In genomic region chr15:60744826-60745225, GRCh38 we compare ENCODE assay signal across 23 cellular contexts.
DNase-seq lines count a peak whose midpoint lies in the region; ATAC-seq and TF ChIP-seq lines count a peak whose summit lies in the region.
"Had no signal": no experiment of that assay in that cellular context is flagged by ENCODE, and none has a peak within 500 bp of the region (broad histone marks: within the 10 kb centered on the region; RNA-seq: fewer than 3 reads in every experiment).

No MANE protein-coding gene starts in this region.

- H3K27me3 Mint-ChIP-seq in endothelial cell (ENCODE audit: unreplicated experiment) (peaks cover 1% of the 10 kb centered on the region), T-helper 17 cell (no peaks in the 10 kb centered on the region)
- H3K27me3 Mint-ChIP-seq: B cell had no signal

- H3K36me3 Mint-ChIP-seq in endothelial cell (ENCODE audit: low read depth, unreplicated experiment) (no peaks in the 10 kb centered on the region), T-helper 17 cell (ENCODE audit: low read depth) (peaks cover 4% of the 10 kb centered on the region)
- H3K36me3 Mint-ChIP-seq: memory B cell had no signal

- H3K27ac ChIP-seq in ascending aorta: peak overlapping the region; percentile 67 to 74
- H3K27ac ChIP-seq in heart right ventricle: peak overlapping the region in 9 of 10 donors; percentile 46 to 82 (median 64)
- peak overlapping the region; percentile 43 to 64 for H3K27ac ChIP-seq in uterus
- H3K27ac ChIP-seq: right lobe of liver, SJSA1 had no signal

- ATAC-seq in heart right ventricle (peak; percentile 50 to 86 (median 73)), HG03342 (IDR thresholded peaks at IDR 0.05; ENCODE audit: unreplicated experiment) (no peak), T-helper 17 cell (no peak)
- ATAC-seq: right lobe of liver had no signal

- H3K4me3 Mint-ChIP-seq in endothelial cell (ENCODE audit: unreplicated experiment) (no peak overlapping the region), T-helper 17 cell (no peak overlapping the region)
- H3K4me3 Mint-ChIP-seq: B cell, IgD-negative memory B cell, memory B cell, nephron progenitor cell had no signal

- TF ChIP-seq POLR2A in uterus (IDR thresholded peaks at IDR 0.05): no peak

- peak overlapping the region in 1 of 2 donors; percentile 40 for H3K4me3 ChIP-seq in ascending aorta
- H3K4me3 ChIP-seq in heart right ventricle: peak overlapping the region in 2 of 10 donors; percentile 3 to 19
- no peak overlapping the region for H3K4me3 ChIP-seq in uterus
- H3K4me3 ChIP-seq: right lobe of liver, SJSA1 had no signal

- H3K4me1 ChIP-seq in ascending aorta (no peaks in the 10 kb centered on the region), heart right ventricle (peaks cover 0 to 3% (median 0%) of the 10 kb centered on the region in 9 donors), uterus (no peaks in the 10 kb centered on the region)
- H3K4me1 ChIP-seq: SJSA1 had no signal

- intact Hi-C loops in ascending aorta (cut with DNase I): no loop called here
- intact Hi-C loops in heart right ventricle (cut with DNase I): no loop called here
- intact Hi-C loops in uterus (cut with DNase I; ENCODE audit: low total_unique reads): no loop called here

- H3K9me3 ChIP-seq in ascending aorta: no peaks in the 10 kb centered on the region
- no peaks in the 10 kb centered on the region for H3K9me3 ChIP-seq in heart right ventricle
- no peaks in the 10 kb centered on the region for H3K9me3 ChIP-seq in uterus
- H3K9me3 ChIP-seq in T-helper 17 cell (ENCODE audit: control insufficient read depth, low read length, poor library complexity, severe bottlenecking): no peaks in the 10 kb centered on the region
- H3K9me3 ChIP-seq: right lobe of liver, SJSA1 had no signal

- H3K4me1 Mint-ChIP-seq in endothelial cell (ENCODE audit: unreplicated experiment): peaks cover 12% of the 10 kb centered on the region
- H3K4me1 Mint-ChIP-seq in T-helper 17 cell: peaks cover 18% of the 10 kb centered on the region
- H3K4me1 Mint-ChIP-seq: B cell, memory B cell had no signal

- H3K27me3 ChIP-seq in ascending aorta (no peaks in the 10 kb centered on the region), heart right ventricle (no peaks in the 10 kb centered on the region), uterus (no peaks in the 10 kb centered on the region)
- H3K27me3 ChIP-seq: right lobe of liver had no signal

- DNase-seq in ascending aorta (ENCODE audit: low spot score in 2 of 2) (peak in 1 of 2 donors; percentile 71), heart right ventricle (peak; percentile 32 to 62), pons (ENCODE audit: low spot score) (peak; percentile 63), uterus (peak in 1 of 2 donors; percentile 31), endothelial cell (ENCODE audit: low spot score) (no peak), T-helper 17 cell (no peak)
- DNase-seq: activated CD4-positive, alpha-beta T cell treated with anti-CD3 and anti-CD28 coated beads for 4 hours; activated CD8-positive, alpha-beta memory T cell treated with anti-CD3 and anti-CD28 coated beads, Interleukin-2, amount 50 U/mL, for 4 hours; activated gamma-delta T cell; DMS 273 treated with DMSO at 0.1 percent for 48 hours; glutamatergic neuron; islet precursor cell; MV-4-11; NCI-H2029 treated with DMSO at 0.1 percent for 48 hours; NCI-H524; nephron progenitor cell; right lobe of liver; T-helper 9 cell had no signal

- TF ChIP-seq CTCF in ascending aorta (IDR thresholded peaks at IDR 0.05) (no peak), heart right ventricle (IDR thresholded peaks at IDR 0.05) (no peak), uterus (IDR thresholded peaks at IDR 0.05) (no peak), endothelial cell (IDR thresholded peaks at IDR 0.05; ENCODE audit: unreplicated experiment) (no peak)

- whole genome bisulfite sequencing in heart right ventricle, 2 donors: 75 to 81% methylated on average over 9 of the region's 9 CpGs

- H3K9me3 Mint-ChIP-seq in endothelial cell (ENCODE audit: unreplicated experiment): no peaks in the 10 kb centered on the region
- H3K9me3 Mint-ChIP-seq: IgD-negative memory B cell, memory B cell had no signal

- H3K36me3 ChIP-seq in ascending aorta (no peaks in the 10 kb centered on the region), heart right ventricle (no peaks in the 10 kb centered on the region), uterus (no peaks in the 10 kb centered on the region)
- H3K36me3 ChIP-seq: right lobe of liver, SJSA1 had no signal

- no peak overlapping the region for H3K27ac Mint-ChIP-seq in endothelial cell (ENCODE audit: unreplicated experiment)
- no peak overlapping the region for H3K27ac Mint-ChIP-seq in T-helper 17 cell
- H3K27ac Mint-ChIP-seq: B cell, IgD-negative memory B cell, memory B cell, nephron progenitor cell had no signal

Comparison
In these comparisons a context has a peak if more than half of its experiments do, and no peak if none do; other contexts are left out.
1. DNase-seq: peak in heart right ventricle (2 of 2) and pons (single experiment); none in endothelial cell (single experiment) and T-helper 17 cell (0 of 3).
2. ATAC-seq: peak in heart right ventricle (8 of 8); none in HG03342 (single experiment) and T-helper 17 cell (single experiment).
3. Peak in every context shown above with its lines, with median percentiles within 50 percentile points of each other: H3K27ac ChIP-seq.